ENCODE assay signal across 17 cellular contexts in the genomic region with DNA sequence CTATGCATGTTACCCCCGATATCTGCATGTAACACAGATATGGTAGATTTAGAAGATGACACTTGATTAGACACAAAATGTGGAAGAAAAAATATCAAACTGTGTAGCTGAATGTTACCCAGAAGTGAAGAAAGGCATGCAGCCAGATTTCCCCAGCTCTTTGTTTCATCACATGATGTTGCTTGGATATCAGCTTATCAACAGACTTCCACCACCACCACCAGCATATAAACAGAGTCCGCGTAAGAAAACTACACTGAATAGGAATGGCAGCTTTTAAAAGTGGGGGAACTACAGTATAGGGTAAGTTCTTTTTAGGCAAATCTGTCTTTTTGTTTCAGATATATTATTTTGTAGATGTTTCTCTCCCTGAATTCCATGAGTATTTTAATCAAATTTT. TPM values are rescaled to one million over a fixed set of nuclear protein-coding genes. Genes with fewer than 3 reads are reported as not detected.
DNase-seq lines count a peak whose midpoint lies in the region; ATAC-seq and TF ChIP-seq lines count a peak whose summit lies in the region.
"Had no signal": no experiment of that assay in that cellular context is flagged by ENCODE, and none has a peak within 500 bp of the region (broad histone marks: within the 10 kb centered on the region; RNA-seq: fewer than 3 reads in every experiment).

A gene (plus strand): TSS at position 223 of the 400 bp plus-strand sequence. CDS start 2,484 bp downstream, outside the sequence.

- H3K27ac Mint-ChIP-seq in Calu3 (ENCODE audit: unreplicated experiment) = no peak within 1 kb of the TSS
- H3K27ac Mint-ChIP-seq: CD4-positive, CD25-positive, alpha-beta regulatory T cell had no signal

- no TSS peak for BruUV-seq in Calu3 (replicated peaks; lab: Mats Ljungman, UMichigan)

- H3K4me3 Mint-ChIP-seq in Calu3 (ENCODE audit: low read depth, unreplicated experiment) = no peak within 1 kb of the TSS
- H3K4me3 Mint-ChIP-seq: CD4-positive, CD25-positive, alpha-beta regulatory T cell had no signal

- peaks cover 31% of the 10 kb centered on the region for H3K27me3 Mint-ChIP-seq in Calu3 (ENCODE audit: unreplicated experiment)

- H3K9me3 Mint-ChIP-seq in Calu3 (ENCODE audit: low read depth, unreplicated experiment) = no peaks in the 10 kb centered on the region

- no peaks in the 10 kb centered on the region for H3K4me1 Mint-ChIP-seq in Calu3 (ENCODE audit: low read depth, unreplicated experiment)
- H3K4me1 Mint-ChIP-seq: CD4-positive, CD25-positive, alpha-beta regulatory T cell had no signal

- DNase-seq in Right ventricle myocardium superior (no peak), heart right ventricle (no peak), OCI-M1 (lab: John Stamatoyannopoulos, UW) (peak; percentile 19), fibroblast of pulmonary artery (ENCODE audit: low read depth) (peak; percentile 23), lower lobe of right lung (no peak), Calu3 (no peak)
- no peak for DNase-seq in NK-92 treated with Interleukin-12 subunit alpha and Interleukin-12 subunit beta, amount 100 ng/mL, for 24 hours (lab: John Stamatoyannopoulos, UW)
- DNase-seq: ACHN; CD4-positive, CD25-positive, alpha-beta regulatory T cell; DMS 273 treated with DMSO at 0.1 percent for 48 hours had no signal

- no peak within 1 kb of the TSS for H3K4me3 ChIP-seq in heart right ventricle
- no peak within 1 kb of the TSS for H3K4me3 ChIP-seq in fibroblast of pulmonary artery (replicated peaks; ENCODE audit: low read depth, low read length)
- no peak within 1 kb of the TSS for H3K4me3 ChIP-seq in lower lobe of right lung
- H3K4me3 ChIP-seq: BLaER1 treated with 17β-estradiol and CSF1 and Interleukin-3, amounts not matched to agents 10 nM and 100 nM; GM12878 had no signal

- no peaks in the 10 kb centered on the region for H3K36me3 ChIP-seq in heart right ventricle
- H3K36me3 ChIP-seq in lower lobe of right lung = no peaks in the 10 kb centered on the region
- H3K36me3 ChIP-seq: BLaER1 treated with 17β-estradiol and CSF1 and Interleukin-3, amounts not matched to agents 10 nM and 100 nM had no signal

- peak; percentile 51 for ATAC-seq in Right ventricle myocardium superior (ENCODE audit: poor library complexity)
- ATAC-seq in heart right ventricle = no peak
- ATAC-seq in lower lobe of right lung = no peak
- ATAC-seq in HG03095 (IDR thresholded peaks at IDR 0.05; ENCODE audit: unreplicated experiment) = no peak
- ATAC-seq: GM12878, HCT116 had no signal

- H3K9me3 ChIP-seq in heart right ventricle = peaks cover 0 to 4% (median 0%) of the 10 kb centered on the region in 11 donors
- no peaks in the 10 kb centered on the region for H3K9me3 ChIP-seq in lower lobe of right lung

- H3K27me3 ChIP-seq in heart right ventricle (peaks cover 0 to 4% (median 0%) of the 10 kb centered on the region in 7 donors), lower lobe of right lung (ENCODE audit: low read depth) (no peaks in the 10 kb centered on the region)
- H3K27me3 ChIP-seq: BLaER1 treated with 17β-estradiol and CSF1 and Interleukin-3, amounts not matched to agents 10 nM and 100 nM had no signal

- no peaks in the 10 kb centered on the region for H3K36me3 Mint-ChIP-seq in Calu3 (ENCODE audit: insufficient read depth, unreplicated experiment)
- H3K36me3 Mint-ChIP-seq: CD4-positive, CD25-positive, alpha-beta regulatory T cell had no signal

- CTCF ChIA-PET in Calu3 (lab: Charles Lee) = no interaction called here

- H3K4me1 ChIP-seq in heart right ventricle (peaks cover 0 to 11% (median 0%) of the 10 kb centered on the region in 9 donors), lower lobe of right lung (no peaks in the 10 kb centered on the region)

- intact Hi-C loops in Right ventricle myocardium superior (cut with DNase I) (no loop called here), heart right ventricle (cut with DNase I) (no loop called here), lower lobe of right lung (cut with DNase I) (no loop called here), Calu3 (cut with micrococcal nuclease; ENCODE audit: unreplicated experiment) (no loop called here)

- H3K27ac ChIP-seq in heart right ventricle (no peak within 1 kb of the TSS), lower lobe of right lung (no peak within 1 kb of the TSS)
- H3K27ac ChIP-seq: BLaER1 treated with 17β-estradiol and CSF1 and Interleukin-3, amounts not matched to agents 10 nM and 100 nM had no signal

- WGBS in heart right ventricle, 2 donors = 29 to 37% methylated on average over 3 of the region's 3 CpGs

- TF ChIP-seq CTCF in heart right ventricle (IDR thresholded peaks at IDR 0.05) (no peak), fibroblast of pulmonary artery (IDR thresholded peaks at IDR 0.05; ENCODE audit: low read length, missing control alignments) (no peak), lower lobe of right lung (IDR thresholded peaks at IDR 0.05) (no peak), Calu3 (IDR thresholded peaks at IDR 0.05; ENCODE audit: unreplicated experiment) (no peak)

RNA-seq across cellular contexts. Expression of the gene that starts here (rescaled TPM):
- total RNA-seq in Right ventricle myocardium superior = 4.6 TPM
- total RNA-seq in heart right ventricle = 1 to 10 TPM in 3 of 10 donors, under 1 TPM in 7; 0.14 to 4.0 (median 0.72) TPM
- polyA plus RNA-seq in heart right ventricle = under 1 TPM; 0.12 to 0.15 TPM
- total RNA-seq in lower lobe of right lung = 17.0 TPM
- not detected in 2 replicates for total RNA-seq in Calu3 (2022)
- total RNA-seq: A172; CD4-positive, CD25-positive, alpha-beta regulatory T cell; Daoy; G401; GM12878 had no signal
- polyA plus RNA-seq: CD4-positive, CD25-positive, alpha-beta regulatory T cell; GM12878 had no signal

Comparison
In these comparisons a context has a peak if more than half of its experiments do, and no peak if none do; other contexts are left out.
1. DNase-seq: peak in OCI-M1 (single experiment) and fibroblast of pulmonary artery (single experiment); none in Right ventricle myocardium superior (single experiment), heart right ventricle (0 of 2), lower lobe of right lung (single experiment), NK-92 treated with Interleukin-12 subunit alpha and Interleukin-12 subunit beta, amount 100 ng/mL, for 24 hours (single experiment) and Calu3 (single experiment).